In the genomic region with DNA sequence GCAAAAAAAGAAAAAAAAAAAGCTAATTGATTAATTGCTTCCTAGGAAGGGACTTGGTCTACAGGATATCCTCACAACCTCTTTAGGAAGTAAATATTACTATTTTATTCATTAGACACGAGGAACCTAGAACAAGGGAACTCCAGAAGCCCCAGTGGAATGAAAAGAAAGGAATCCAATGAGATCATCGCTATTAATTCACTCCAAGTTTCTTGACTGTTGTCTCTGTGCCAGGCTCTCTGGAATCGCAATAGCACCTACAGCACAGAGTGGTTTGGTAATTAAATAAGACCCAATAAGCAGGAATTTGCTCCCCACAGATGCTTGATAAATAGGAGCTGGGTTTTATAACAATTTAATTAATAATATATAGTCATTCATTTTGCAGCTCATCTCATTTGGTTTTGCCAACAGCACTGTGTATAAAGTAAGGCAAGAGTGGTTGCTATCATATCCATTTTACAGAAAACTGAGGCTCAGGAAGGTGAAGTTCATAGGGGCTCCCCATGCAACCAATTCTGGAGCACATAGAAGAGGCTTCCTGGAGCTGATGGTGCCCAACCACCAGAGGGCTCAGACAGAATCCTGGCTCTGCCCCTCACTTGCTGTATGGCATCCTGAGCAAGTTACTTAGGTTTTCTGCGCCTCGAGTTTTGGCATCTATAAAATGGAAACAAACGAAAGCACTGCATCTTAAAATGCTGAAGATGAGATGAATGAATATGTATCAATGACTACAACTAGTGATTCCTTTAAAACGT, we compare ENCODE assay signal across 1 cellular context.
TF ChIP-seq lines count a peak whose summit lies in the region.

No MANE protein-coding gene starts in this region.

TF ChIP-seq in GM23338, 12 proteins besides CTCF, POLR2A, EP300 and RAD21 (continued from another document):
- TF ChIP-seq, protein P1, sequence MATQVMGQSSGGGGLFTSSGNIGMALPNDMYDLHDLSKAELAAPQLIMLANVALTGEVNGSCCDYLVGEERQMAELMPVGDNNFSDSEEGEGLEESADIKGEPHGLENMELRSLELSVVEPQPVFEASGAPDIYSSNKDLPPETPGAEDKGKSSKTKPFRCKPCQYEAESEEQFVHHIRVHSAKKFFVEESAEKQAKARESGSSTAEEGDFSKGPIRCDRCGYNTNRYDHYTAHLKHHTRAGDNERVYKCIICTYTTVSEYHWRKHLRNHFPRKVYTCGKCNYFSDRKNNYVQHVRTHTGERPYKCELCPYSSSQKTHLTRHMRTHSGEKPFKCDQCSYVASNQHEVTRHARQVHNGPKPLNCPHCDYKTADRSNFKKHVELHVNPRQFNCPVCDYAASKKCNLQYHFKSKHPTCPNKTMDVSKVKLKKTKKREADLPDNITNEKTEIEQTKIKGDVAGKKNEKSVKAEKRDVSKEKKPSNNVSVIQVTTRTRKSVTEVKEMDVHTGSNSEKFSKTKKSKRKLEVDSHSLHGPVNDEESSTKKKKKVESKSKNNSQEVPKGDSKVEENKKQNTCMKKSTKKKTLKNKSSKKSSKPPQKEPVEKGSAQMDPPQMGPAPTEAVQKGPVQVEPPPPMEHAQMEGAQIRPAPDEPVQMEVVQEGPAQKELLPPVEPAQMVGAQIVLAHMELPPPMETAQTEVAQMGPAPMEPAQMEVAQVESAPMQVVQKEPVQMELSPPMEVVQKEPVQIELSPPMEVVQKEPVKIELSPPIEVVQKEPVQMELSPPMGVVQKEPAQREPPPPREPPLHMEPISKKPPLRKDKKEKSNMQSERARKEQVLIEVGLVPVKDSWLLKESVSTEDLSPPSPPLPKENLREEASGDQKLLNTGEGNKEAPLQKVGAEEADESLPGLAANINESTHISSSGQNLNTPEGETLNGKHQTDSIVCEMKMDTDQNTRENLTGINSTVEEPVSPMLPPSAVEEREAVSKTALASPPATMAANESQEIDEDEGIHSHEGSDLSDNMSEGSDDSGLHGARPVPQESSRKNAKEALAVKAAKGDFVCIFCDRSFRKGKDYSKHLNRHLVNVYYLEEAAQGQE (IDR thresholded peaks at IDR 0.05; ENCODE audit: unreplicated experiment) = no peak
- TF ChIP-seq JUNB (IDR thresholded peaks at IDR 0.05; ENCODE audit: unreplicated experiment) = no peak
- no peak for TF ChIP-seq ZNF114 (CRISPR knock-in tag; IDR thresholded peaks at IDR 0.05)
- no peak for TF ChIP-seq POLR2AphosphoS5 (IDR thresholded peaks at IDR 0.05; ENCODE audit: low read depth)
- TF ChIP-seq, protein P2, sequence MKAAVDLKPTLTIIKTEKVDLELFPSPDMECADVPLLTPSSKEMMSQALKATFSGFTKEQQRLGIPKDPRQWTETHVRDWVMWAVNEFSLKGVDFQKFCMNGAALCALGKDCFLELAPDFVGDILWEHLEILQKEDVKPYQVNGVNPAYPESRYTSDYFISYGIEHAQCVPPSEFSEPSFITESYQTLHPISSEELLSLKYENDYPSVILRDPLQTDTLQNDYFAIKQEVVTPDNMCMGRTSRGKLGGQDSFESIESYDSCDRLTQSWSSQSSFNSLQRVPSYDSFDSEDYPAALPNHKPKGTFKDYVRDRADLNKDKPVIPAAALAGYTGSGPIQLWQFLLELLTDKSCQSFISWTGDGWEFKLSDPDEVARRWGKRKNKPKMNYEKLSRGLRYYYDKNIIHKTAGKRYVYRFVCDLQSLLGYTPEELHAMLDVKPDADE (IDR thresholded peaks at IDR 0.05) = no peak
- TF ChIP-seq NANOG (IDR thresholded peaks at IDR 0.05; ENCODE audit: borderline replicate concordance) = no peak
- no peak for TF ChIP-seq EZH2phosphoT487 (IDR thresholded peaks at IDR 0.05; ENCODE audit: unreplicated experiment)
